Comparison of ENCODE assay signal across 1 cellular context in the genomic region with DNA sequence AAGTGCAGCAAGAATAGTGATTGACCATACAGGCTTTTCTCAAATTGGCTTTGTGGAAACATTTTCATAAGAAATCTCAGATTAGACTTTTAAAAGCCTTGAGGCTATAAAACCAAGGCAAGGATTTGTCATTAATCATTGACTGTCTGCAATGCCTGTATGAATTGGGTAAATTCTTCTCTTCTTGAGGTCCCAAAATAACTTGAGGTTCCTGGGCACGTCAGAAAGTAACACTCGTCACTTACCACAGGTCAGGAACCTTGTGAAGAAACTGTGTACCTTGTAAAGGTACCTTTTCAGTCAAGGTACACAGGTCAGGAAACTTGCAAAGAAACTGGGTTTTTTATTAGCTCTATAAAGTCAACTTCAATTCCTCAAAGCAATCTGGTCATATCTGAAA.
TF ChIP-seq lines count a peak whose summit lies in the region.

No MANE protein-coding gene starts in this region.

TF ChIP-seq in GM12878, 131 proteins besides CTCF, POLR2A, EP300 and RAD21 (continued from another document):
- TF ChIP-seq CEBPZ (IDR thresholded peaks at IDR 0.05; ENCODE audit: low read depth, low read length): no peak
- TF ChIP-seq PKNOX1 (IDR thresholded peaks at IDR 0.05): peak; percentile 54
